In the genomic region with DNA sequence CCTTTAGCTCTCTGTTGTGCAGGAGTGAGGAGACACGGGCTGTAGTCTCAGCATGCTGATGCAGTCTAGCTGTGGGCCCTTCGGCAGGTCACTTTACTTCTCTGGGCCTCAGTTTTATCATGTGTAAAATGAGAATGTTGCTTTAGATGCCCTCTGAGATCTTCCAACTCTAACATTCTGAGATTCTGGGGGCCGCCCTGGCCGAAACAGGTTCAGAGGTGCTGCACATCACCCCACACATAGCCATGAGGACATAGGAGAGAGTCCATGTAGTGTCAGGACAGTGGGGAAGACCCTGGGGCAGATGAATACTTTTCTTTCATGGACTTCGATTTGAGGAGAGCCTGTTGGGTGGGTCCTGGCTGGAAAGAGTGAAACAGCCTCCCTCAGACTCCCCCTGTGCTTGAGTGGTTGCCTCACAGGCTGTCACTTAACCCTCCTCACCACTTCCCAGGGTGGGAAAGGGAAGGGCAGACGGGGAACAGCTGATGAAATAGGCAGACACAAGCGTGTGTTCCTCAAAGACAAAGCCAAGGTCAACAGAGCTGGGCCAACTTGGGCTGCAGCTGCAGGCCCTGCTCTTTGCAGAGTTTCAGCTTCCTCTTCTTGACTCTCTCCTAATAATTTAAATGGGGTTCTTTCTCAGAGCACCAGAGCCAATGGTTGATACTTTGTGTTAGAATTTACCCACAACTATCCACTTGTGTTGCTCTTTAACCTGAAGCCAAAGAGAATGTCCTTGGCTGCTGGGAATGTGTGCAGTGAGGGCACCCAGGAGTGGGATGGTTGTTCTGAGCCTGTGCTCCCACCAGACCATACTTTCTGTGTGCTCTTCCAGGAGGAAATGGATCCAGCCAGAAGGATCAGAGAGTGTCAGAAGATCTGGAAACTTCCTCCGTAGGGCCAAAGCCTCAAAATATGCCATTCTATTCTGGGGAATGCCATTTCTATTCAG, we compare ENCODE assay signal across 1 cellular context.
TF ChIP-seq lines count a peak whose summit lies in the region.

No MANE protein-coding gene starts in this region.

TF ChIP-seq in HepG2, 621 proteins besides CTCF, POLR2A, EP300 and RAD21 (continued from another document and continues in another):
- TF ChIP-seq, protein P1, sequence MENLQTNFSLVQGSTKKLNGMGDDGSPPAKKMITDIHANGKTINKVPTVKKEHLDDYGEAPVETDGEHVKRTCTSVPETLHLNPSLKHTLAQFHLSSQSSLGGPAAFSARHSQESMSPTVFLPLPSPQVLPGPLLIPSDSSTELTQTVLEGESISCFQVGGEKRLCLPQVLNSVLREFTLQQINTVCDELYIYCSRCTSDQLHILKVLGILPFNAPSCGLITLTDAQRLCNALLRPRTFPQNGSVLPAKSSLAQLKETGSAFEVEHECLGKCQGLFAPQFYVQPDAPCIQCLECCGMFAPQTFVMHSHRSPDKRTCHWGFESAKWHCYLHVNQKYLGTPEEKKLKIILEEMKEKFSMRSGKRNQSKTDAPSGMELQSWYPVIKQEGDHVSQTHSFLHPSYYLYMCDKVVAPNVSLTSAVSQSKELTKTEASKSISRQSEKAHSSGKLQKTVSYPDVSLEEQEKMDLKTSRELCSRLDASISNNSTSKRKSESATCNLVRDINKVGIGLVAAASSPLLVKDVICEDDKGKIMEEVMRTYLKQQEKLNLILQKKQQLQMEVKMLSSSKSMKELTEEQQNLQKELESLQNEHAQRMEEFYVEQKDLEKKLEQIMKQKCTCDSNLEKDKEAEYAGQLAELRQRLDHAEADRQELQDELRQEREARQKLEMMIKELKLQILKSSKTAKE (CRISPR knock-in tag; IDR thresholded peaks at IDR 0.05; ENCODE audit: borderline replicate concordance), result peak; percentile 21; the same call in 1 of the 2 replicates
- TF ChIP-seq KAT8 (CRISPR knock-in tag; IDR thresholded peaks at IDR 0.05), result no peak
- no peak for TF ChIP-seq ZNF496 (CRISPR knock-in tag; IDR thresholded peaks at IDR 0.05; ENCODE audit: insufficient replicate concordance)
- TF ChIP-seq ATRX (CRISPR knock-in tag; IDR thresholded peaks at IDR 0.05; ENCODE audit: borderline replicate concordance), result no peak
- no peak for TF ChIP-seq PITX1 (CRISPR knock-in tag; IDR thresholded peaks at IDR 0.05)
- peak; percentile 59 for TF ChIP-seq FOSL2 (CRISPR knock-in tag; IDR thresholded peaks at IDR 0.05)
- 0 out of 2 replicates have a peak, but pooled peaks have one; percentile 17 for TF ChIP-seq YEATS2 (CRISPR knock-in tag; IDR thresholded peaks at IDR 0.05; ENCODE audit: borderline replicate concordance)
- TF ChIP-seq KLF9 (CRISPR knock-in tag; IDR thresholded peaks at IDR 0.05; ENCODE audit: low read depth), result no peak
- no peak; the same call in 1 of the 2 replicates for TF ChIP-seq MEF2D (CRISPR knock-in tag; IDR thresholded peaks at IDR 0.05)
- no peak for TF ChIP-seq XRCC5 (optimal IDR thresholded peaks at IDR 0.05; ENCODE audit: low read length)
- no peak for TF ChIP-seq ELF4 (CRISPR knock-in tag; IDR thresholded peaks at IDR 0.05; ENCODE audit: borderline replicate concordance)
- TF ChIP-seq, protein P2, sequence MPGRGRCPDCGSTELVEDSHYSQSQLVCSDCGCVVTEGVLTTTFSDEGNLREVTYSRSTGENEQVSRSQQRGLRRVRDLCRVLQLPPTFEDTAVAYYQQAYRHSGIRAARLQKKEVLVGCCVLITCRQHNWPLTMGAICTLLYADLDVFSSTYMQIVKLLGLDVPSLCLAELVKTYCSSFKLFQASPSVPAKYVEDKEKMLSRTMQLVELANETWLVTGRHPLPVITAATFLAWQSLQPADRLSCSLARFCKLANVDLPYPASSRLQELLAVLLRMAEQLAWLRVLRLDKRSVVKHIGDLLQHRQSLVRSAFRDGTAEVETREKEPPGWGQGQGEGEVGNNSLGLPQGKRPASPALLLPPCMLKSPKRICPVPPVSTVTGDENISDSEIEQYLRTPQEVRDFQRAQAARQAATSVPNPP (CRISPR knock-in tag; IDR thresholded peaks at IDR 0.05), result no peak
- no peak for TF ChIP-seq ZNF34 (CRISPR knock-in tag; IDR thresholded peaks at IDR 0.05; ENCODE audit: borderline replicate concordance)
- TF ChIP-seq, protein P3, sequence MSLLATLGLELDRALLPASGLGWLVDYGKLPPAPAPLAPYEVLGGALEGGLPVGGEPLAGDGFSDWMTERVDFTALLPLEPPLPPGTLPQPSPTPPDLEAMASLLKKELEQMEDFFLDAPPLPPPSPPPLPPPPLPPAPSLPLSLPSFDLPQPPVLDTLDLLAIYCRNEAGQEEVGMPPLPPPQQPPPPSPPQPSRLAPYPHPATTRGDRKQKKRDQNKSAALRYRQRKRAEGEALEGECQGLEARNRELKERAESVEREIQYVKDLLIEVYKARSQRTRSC (CRISPR knock-in tag; IDR thresholded peaks at IDR 0.05; ENCODE audit: low read depth), result no peak
- no peak for TF ChIP-seq ZBTB8A (CRISPR knock-in tag; IDR thresholded peaks at IDR 0.05; ENCODE audit: borderline replicate concordance, low read depth)
- TF ChIP-seq ZNF484 (CRISPR knock-in tag; IDR thresholded peaks at IDR 0.05; ENCODE audit: borderline replicate concordance, low read depth), result no peak
- TF ChIP-seq HNRNPUL1 (IDR thresholded peaks at IDR 0.05; ENCODE audit: low read depth, low read length), result no peak
- no peak for TF ChIP-seq ZNF790 (CRISPR knock-in tag; IDR thresholded peaks at IDR 0.05; ENCODE audit: borderline replicate concordance)
- no peak for TF ChIP-seq SP140L (CRISPR knock-in tag; IDR thresholded peaks at IDR 0.05; ENCODE audit: borderline replicate concordance)
- TF ChIP-seq AGO1 (IDR thresholded peaks at IDR 0.05; ENCODE audit: low read depth, low read length, poor library complexity, severe bottlenecking), result no peak
- no peak for TF ChIP-seq ZFP41 (CRISPR knock-in tag; IDR thresholded peaks at IDR 0.05; ENCODE audit: borderline replicate concordance)
- no peak for TF ChIP-seq ZNF564 (CRISPR knock-in tag; IDR thresholded peaks at IDR 0.05)
- TF ChIP-seq MIER3 (CRISPR knock-in tag; IDR thresholded peaks at IDR 0.05; ENCODE audit: borderline replicate concordance), result no peak
- TF ChIP-seq ZSCAN9 (CRISPR knock-in tag; IDR thresholded peaks at IDR 0.05; ENCODE audit: borderline replicate concordance), result no peak
- TF ChIP-seq ZNF660 (CRISPR knock-in tag; IDR thresholded peaks at IDR 0.05; ENCODE audit: borderline replicate concordance, low read depth), result no peak
- TF ChIP-seq EZH2 (conservative IDR thresholded peaks at IDR 0.05; ENCODE audit: low read depth, low read length), result no peak
- TF ChIP-seq ZNF788 (CRISPR knock-in tag; IDR thresholded peaks at IDR 0.05; ENCODE audit: borderline replicate concordance), result peak; percentile 62; the same call in 1 of the 2 replicates
- no peak for TF ChIP-seq TBP (CRISPR knock-in tag; IDR thresholded peaks at IDR 0.05)
- TF ChIP-seq CENPT (CRISPR knock-in tag; IDR thresholded peaks at IDR 0.05; ENCODE audit: low read depth), result no peak
- TF ChIP-seq ZNF605 (CRISPR knock-in tag; IDR thresholded peaks at IDR 0.05), result no peak
- TF ChIP-seq ZBTB20 (CRISPR knock-in tag; IDR thresholded peaks at IDR 0.05; ENCODE audit: borderline replicate concordance, low read depth), result no peak
- TF ChIP-seq WIZ (CRISPR knock-in tag; IDR thresholded peaks at IDR 0.05), result 0 out of 2 replicates have a peak, but pooled peaks have one; percentile 48
- TF ChIP-seq, protein P4, sequence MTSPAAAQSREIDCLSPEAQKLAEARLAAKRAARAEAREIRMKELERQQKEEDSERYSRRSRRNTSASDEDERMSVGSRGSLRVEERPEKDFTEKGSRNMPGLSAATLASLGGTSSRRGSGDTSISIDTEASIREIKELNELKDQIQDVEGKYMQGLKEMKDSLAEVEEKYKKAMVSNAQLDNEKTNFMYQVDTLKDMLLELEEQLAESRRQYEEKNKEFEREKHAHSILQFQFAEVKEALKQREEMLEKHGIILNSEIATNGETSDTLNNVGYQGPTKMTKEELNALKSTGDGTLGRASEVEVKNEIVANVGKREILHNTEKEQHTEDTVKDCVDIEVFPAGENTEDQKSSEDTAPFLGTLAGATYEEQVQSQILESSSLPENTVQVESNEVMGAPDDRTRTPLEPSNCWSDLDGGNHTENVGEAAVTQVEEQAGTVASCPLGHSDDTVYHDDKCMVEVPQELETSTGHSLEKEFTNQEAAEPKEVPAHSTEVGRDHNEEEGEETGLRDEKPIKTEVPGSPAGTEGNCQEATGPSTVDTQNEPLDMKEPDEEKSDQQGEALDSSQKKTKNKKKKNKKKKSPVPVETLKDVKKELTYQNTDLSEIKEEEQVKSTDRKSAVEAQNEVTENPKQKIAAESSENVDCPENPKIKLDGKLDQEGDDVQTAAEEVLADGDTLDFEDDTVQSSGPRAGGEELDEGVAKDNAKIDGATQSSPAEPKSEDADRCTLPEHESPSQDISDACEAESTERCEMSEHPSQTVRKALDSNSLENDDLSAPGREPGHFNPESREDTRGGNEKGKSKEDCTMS (CRISPR knock-in tag; conservative IDR thresholded peaks at IDR 0.05), result no peak
- TF ChIP-seq ZMYM4 (CRISPR knock-in tag; IDR thresholded peaks at IDR 0.05), result peak; percentile 53; the same call in 1 of the 2 replicates
- TF ChIP-seq, protein P5, sequence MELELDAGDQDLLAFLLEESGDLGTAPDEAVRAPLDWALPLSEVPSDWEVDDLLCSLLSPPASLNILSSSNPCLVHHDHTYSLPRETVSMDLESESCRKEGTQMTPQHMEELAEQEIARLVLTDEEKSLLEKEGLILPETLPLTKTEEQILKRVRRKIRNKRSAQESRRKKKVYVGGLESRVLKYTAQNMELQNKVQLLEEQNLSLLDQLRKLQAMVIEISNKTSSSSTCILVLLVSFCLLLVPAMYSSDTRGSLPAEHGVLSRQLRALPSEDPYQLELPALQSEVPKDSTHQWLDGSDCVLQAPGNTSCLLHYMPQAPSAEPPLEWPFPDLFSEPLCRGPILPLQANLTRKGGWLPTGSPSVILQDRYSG (CRISPR knock-in tag; IDR thresholded peaks at IDR 0.05), result no peak
- peak; percentile 78 for TF ChIP-seq NR2C2 (CRISPR knock-in tag; IDR thresholded peaks at IDR 0.05; ENCODE audit: borderline replicate concordance)
- TF ChIP-seq JUNB (CRISPR knock-in tag; IDR thresholded peaks at IDR 0.05; ENCODE audit: borderline replicate concordance), result no peak
- TF ChIP-seq, protein P6, sequence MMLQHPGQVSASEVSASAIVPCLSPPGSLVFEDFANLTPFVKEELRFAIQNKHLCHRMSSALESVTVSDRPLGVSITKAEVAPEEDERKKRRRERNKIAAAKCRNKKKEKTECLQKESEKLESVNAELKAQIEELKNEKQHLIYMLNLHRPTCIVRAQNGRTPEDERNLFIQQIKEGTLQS (CRISPR knock-in tag; IDR thresholded peaks at IDR 0.05), result no peak
- TF ChIP-seq, protein P7, sequence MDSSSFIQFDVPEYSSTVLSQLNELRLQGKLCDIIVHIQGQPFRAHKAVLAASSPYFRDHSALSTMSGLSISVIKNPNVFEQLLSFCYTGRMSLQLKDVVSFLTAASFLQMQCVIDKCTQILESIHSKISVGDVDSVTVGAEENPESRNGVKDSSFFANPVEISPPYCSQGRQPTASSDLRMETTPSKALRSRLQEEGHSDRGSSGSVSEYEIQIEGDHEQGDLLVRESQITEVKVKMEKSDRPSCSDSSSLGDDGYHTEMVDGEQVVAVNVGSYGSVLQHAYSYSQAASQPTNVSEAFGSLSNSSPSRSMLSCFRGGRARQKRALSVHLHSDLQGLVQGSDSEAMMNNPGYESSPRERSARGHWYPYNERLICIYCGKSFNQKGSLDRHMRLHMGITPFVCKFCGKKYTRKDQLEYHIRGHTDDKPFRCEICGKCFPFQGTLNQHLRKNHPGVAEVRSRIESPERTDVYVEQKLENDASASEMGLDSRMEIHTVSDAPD (CRISPR knock-in tag; IDR thresholded peaks at IDR 0.05), result no peak
- TF ChIP-seq ZNF709 (CRISPR knock-in tag; IDR thresholded peaks at IDR 0.05), result no peak; the same call in 1 of the 2 replicates
- TF ChIP-seq ZNF713 (CRISPR knock-in tag; IDR thresholded peaks at IDR 0.05), result no peak
- no peak for TF ChIP-seq MBD4 (IDR thresholded peaks at IDR 0.05; ENCODE audit: borderline replicate concordance, low read length)
- TF ChIP-seq ZNF672 (CRISPR knock-in tag; IDR thresholded peaks at IDR 0.05), result no peak
- no peak for TF ChIP-seq ZNF619 (CRISPR knock-in tag; IDR thresholded peaks at IDR 0.05)
- no peak for TF ChIP-seq ZNF24 (IDR thresholded peaks at IDR 0.05)
- TF ChIP-seq, protein P8, sequence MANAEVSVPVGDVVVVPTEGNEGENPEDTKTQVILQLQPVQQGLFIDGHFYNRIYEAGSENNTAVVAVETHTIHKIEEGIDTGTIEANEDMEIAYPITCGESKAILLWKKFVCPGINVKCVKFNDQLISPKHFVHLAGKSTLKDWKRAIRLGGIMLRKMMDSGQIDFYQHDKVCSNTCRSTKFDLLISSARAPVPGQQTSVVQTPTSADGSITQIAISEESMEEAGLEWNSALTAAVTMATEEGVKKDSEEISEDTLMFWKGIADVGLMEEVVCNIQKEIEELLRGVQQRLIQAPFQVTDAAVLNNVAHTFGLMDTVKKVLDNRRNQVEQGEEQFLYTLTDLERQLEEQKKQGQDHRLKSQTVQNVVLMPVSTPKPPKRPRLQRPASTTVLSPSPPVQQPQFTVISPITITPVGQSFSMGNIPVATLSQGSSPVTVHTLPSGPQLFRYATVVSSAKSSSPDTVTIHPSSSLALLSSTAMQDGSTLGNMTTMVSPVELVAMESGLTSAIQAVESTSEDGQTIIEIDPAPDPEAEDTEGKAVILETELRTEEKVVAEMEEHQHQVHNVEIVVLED (CRISPR knock-in tag; IDR thresholded peaks at IDR 0.05; ENCODE audit: borderline replicate concordance), result no peak; the same call in 1 of the 2 replicates
- no peak for TF ChIP-seq TMF1 (CRISPR knock-in tag; IDR thresholded peaks at IDR 0.05; ENCODE audit: low read depth)
- peak; percentile 82 for TF ChIP-seq SKI (IDR thresholded peaks at IDR 0.05; ENCODE audit: partially characterized antibody)
- TF ChIP-seq ZNF251 (CRISPR knock-in tag; IDR thresholded peaks at IDR 0.05), result no peak
- no peak for TF ChIP-seq ZC3H13 (CRISPR knock-in tag; IDR thresholded peaks at IDR 0.05)
- TF ChIP-seq ATF7 (IDR thresholded peaks at IDR 0.05), result no peak
- TF ChIP-seq ATF7 (CRISPR knock-in tag; IDR thresholded peaks at IDR 0.05), result no peak
